ENCODE assay signal across 21 cellular contexts in genomic region chr9:131557855-131558548, GRCh38. TPM values are rescaled to one million over a fixed set of nuclear protein-coding genes. Genes with fewer than 3 reads are reported as not detected.
DNase-seq lines count a peak whose midpoint lies in the region; ATAC-seq, FAIRE-seq and TF ChIP-seq lines count a peak whose summit lies in the region.
"Had no signal": no experiment of that assay in that cellular context is flagged by ENCODE, and none has a peak within 500 bp of the region (broad histone marks: within the 10 kb centered on the region; RNA-seq: fewer than 3 reads in every experiment).

No MANE protein-coding gene starts in this region.

- no peak overlapping the region for H3K18ac ChIP-seq in H1 (ENCODE audit: extremely low read depth, low read length)
- peak overlapping the region; percentile 38 for H3K18ac ChIP-seq in neuronal stem cell (ENCODE audit: low read length)

- FAIRE-seq in H1 (lab: Jason Lieb, UNC) (no peak), HepG2 (lab: Jason Lieb, UNC) (no peak), pancreas (lab: Jason Lieb, UNC) (no peak)
- FAIRE-seq: D721Med, GM12892 had no signal

- no peaks in the 10 kb centered on the region for H3K9me2 ChIP-seq in GM23248 (ENCODE audit: insufficient read depth)

- H3K36me3 Mint-ChIP-seq in immature natural killer cell, result peaks cover 0 to 4% (median 0%) of the 10 kb centered on the region in 3 donors
- H3K36me3 Mint-ChIP-seq: CD14-positive monocyte; CD8-positive, alpha-beta T cell had no signal

- 92% methylated on average over 24 of the region's 25 CpGs; no CpG with 5 or more reads in 1 of the 2 experiments for WGBS in H1 (ENCODE audit: extremely low coverage in 1 of 2, insufficient coverage in 1 of 2, insufficient read length in 1 of 2, insufficient replicate concordance in 2 of 2, low coverage in 1 of 2, low lambda C conversion rate in 2 of 2, missing lambda C conversion rate in 1 of 2), 2 experiments
- WGBS in HepG2 (ENCODE audit: low lambda C conversion rate), result no CpG with 5 or more reads among the region's 25 CpGs
- no CpG with 5 or more reads among the region's 25 CpGs for WGBS in neuronal stem cell (ENCODE audit: extremely low coverage in 2 of 2, insufficient read length in 2 of 2, insufficient replicate concordance in 1 of 2), 2 donors
- 90 to 91% methylated on average over 23 to 25 of the region's 25 CpGs for WGBS in GM23248 (ENCODE audit: low coverage in 1 of 2, low lambda C conversion rate in 2 of 2, missing lambda C conversion rate in 2 of 2), 2 experiments
- 96 to 97% methylated on average over 25 of the region's 25 CpGs for whole genome bisulfite sequencing in pancreas, 2 donors

- H3K4me2 ChIP-seq in H1 (ENCODE audit: insufficient read depth in 1 of 2, low read depth in 2 of 2, low read length in 2 of 2) (no peak overlapping the region), HepG2 (ENCODE audit: low read depth, low read length) (no peak overlapping the region), neuronal stem cell (ENCODE audit: insufficient read depth, low read length, poor library complexity, severe bottlenecking) (no peak overlapping the region), GM23248 (ENCODE audit: unreplicated experiment) (no peak overlapping the region)

- H3K27me3 ChIP-seq in H1 (replicated peaks in 1 of 4; ENCODE audit: control insufficient read depth in 3 of 4, extremely low read depth in 1 of 4, insufficient read depth in 3 of 4, low read length in 3 of 4) (peaks cover 13 to 33% (median 28%) of the 10 kb centered on the region in 4 experiments), HepG2 (ENCODE audit: control insufficient read depth in 1 of 2, insufficient read depth in 2 of 2, low read length in 2 of 2) (peaks cover 2 to 30% of the 10 kb centered on the region in 2 experiments; a peak in 3 of 5 replicates), neuronal stem cell (ENCODE audit: control insufficient read depth in 3 of 3, insufficient read depth in 3 of 3, low read depth in 1 of 3, low read length in 3 of 3) (peaks cover 3 to 30% (median 28%) of the 10 kb centered on the region in 3 experiments), GM23248 (replicated peaks; ENCODE audit: insufficient read depth) (0 out of 2 replicates have a peak, but pooled peaks cover 6% of the 10 kb centered on the region), pancreas (no peaks in the 10 kb centered on the region)

- H3K23ac ChIP-seq in H1 (ENCODE audit: insufficient read length) (no peak overlapping the region), neuronal stem cell (ENCODE audit: low read depth, low read length, poor library complexity) (peak overlapping the region; percentile 31)

- ATAC-seq in HepG2, result peak; percentile 70
- no peak for ATAC-seq in pancreas
- ATAC-seq: CD8-positive, alpha-beta T cell had no signal

- TF ChIP-seq CTCF in H1 (IDR thresholded peaks at IDR 0.05; ENCODE audit: control extremely low read depth in 1 of 3, insufficient read depth in 1 of 3, low read depth in 1 of 3, low read length in 3 of 3), result peak; percentile 25 to 39 (median 39)
- peak; percentile 55 for TF ChIP-seq CTCF in HepG2 (CRISPR knock-in tag; IDR thresholded peaks at IDR 0.05)
- TF ChIP-seq CTCF in pancreas (IDR thresholded peaks at IDR 0.05), result no peak

- no peak overlapping the region; the same call in 1 of the 2 replicates for H4K8ac ChIP-seq in H1 (ENCODE audit: extremely low read depth, insufficient read depth, low read length)
- no peak overlapping the region for H4K8ac ChIP-seq in neuronal stem cell (ENCODE audit: low read depth, low read length)

- H2AFZ ChIP-seq in H1 (ENCODE audit: low read length) (no peak overlapping the region), HepG2 (ENCODE audit: low read length) (no peak overlapping the region), neuronal stem cell (ENCODE audit: low read length) (no peak overlapping the region), GM23248 (no peak overlapping the region)

- no peak overlapping the region for H4K5ac ChIP-seq in H1 (ENCODE audit: insufficient read length, low read depth, low read length)

- TF ChIP-seq RAD21 in H1 (IDR thresholded peaks at IDR 0.05 in 1 of 2, conservative IDR thresholded peaks at IDR 0.05 in 1 of 2; ENCODE audit: low read depth in 2 of 2, low read length in 2 of 2) (peak; percentile 27 to 49; a peak in 2 of 4 replicates), HepG2 (CRISPR knock-in tag; IDR thresholded peaks at IDR 0.05) (no peak)

- intact Hi-C loops in HepG2 (cut with micrococcal nuclease; ENCODE audit: unreplicated experiment), result no loop called here
- intact Hi-C loops in pancreas (cut with DNase I), result no loop called here

- POLR2A ChIA-PET in H1 (lab: Charles Lee; ENCODE audit: partially characterized antibody) (interaction anchor here (0.9 kb wide), 1 partner anchor 197 kb away, joined by 3 read pairs; no protein-coding TSS in a partner anchor), HepG2 (lab: Yijun Ruan, JAX) (no interaction called here)

- H3K4me3 ChIP-seq in H1 (ENCODE audit: extremely low read depth in 1 of 4, insufficient read depth in 2 of 4, low read depth in 3 of 4, low read length in 4 of 4), result no peak overlapping the region
- H3K4me3 ChIP-seq in HepG2 (replicated peaks in 1 of 3; ENCODE audit: insufficient read depth in 1 of 3, low read depth in 2 of 3, low read length in 3 of 3), result no peak overlapping the region
- no peak overlapping the region for H3K4me3 ChIP-seq in neuronal stem cell (ENCODE audit: low read length in 2 of 2)
- no peak overlapping the region for H3K4me3 ChIP-seq in GM23248
- H3K4me3 ChIP-seq in pancreas, result no peak overlapping the region

- H3K36me3 ChIP-seq in H1 (ENCODE audit: control insufficient read depth in 2 of 4, insufficient read depth in 4 of 4, low read length in 3 of 4) (no peaks in the 10 kb centered on the region), HepG2 (replicated peaks in 1 of 2; ENCODE audit: control insufficient read depth in 1 of 2, insufficient read depth in 2 of 2, low read length in 2 of 2) (no peaks in the 10 kb centered on the region), neuronal stem cell (replicated peaks in 1 of 2; ENCODE audit: control insufficient read depth in 2 of 2, insufficient read depth in 2 of 2, low read length in 2 of 2) (no peaks in the 10 kb centered on the region), GM23248 (ENCODE audit: low read depth) (no peaks in the 10 kb centered on the region), pancreas (no peaks in the 10 kb centered on the region)

- H3K4me1 ChIP-seq in H1 (replicated peaks in 1 of 4; ENCODE audit: control insufficient read depth in 3 of 4, insufficient read depth in 4 of 4, low read length in 3 of 4), result no peaks in the 10 kb centered on the region; a peak in 2 of 7 replicates
- H3K4me1 ChIP-seq in HepG2 (ENCODE audit: insufficient read depth, low read length), result peaks cover 5% of the 10 kb centered on the region; the same call in 1 of the 2 replicates
- peaks cover 0 to 4% of the 10 kb centered on the region in 2 donors for H3K4me1 ChIP-seq in neuronal stem cell (ENCODE audit: control insufficient read depth in 2 of 2, insufficient read depth in 1 of 2, low read depth in 1 of 2, low read length in 2 of 2)
- H3K4me1 ChIP-seq in GM23248 (ENCODE audit: insufficient read depth), result no peaks in the 10 kb centered on the region
- no peaks in the 10 kb centered on the region for H3K4me1 ChIP-seq in pancreas

- no TSS peak for BruUV-seq in HepG2 (replicated peaks; lab: Mats Ljungman, UMichigan)

- CTCF ChIA-PET in H1 (lab: Charles Lee; ENCODE audit: partially characterized antibody) (interaction anchor here (0.7 to 1.6 kb wide), 5 partner anchors 13 to 159 kb away, joined by 3 to 4 read pairs (median 3); no protein-coding TSS in a partner anchor), HepG2 (lab: Yijun Ruan, JAX; ENCODE audit: low intra/inter-chr PET ratio, low total read pairs) (no interaction called here)

- in situ Hi-C loops in HepG2 (cut with HindIII; ENCODE audit: extremely low pct_ligation_motif_present, low pct_unique_long_range_greater_than_20kb) (no loop called here), GM23248 (cut with MboI) (no loop called here)

- H3K56ac ChIP-seq in H1 (replicated peaks; ENCODE audit: insufficient read length, low read depth, low read length), result no peak overlapping the region

- no peak overlapping the region for H3K4me3 Mint-ChIP-seq in immature natural killer cell
- H3K4me3 Mint-ChIP-seq: CD14-positive monocyte; CD8-positive, alpha-beta T cell had no signal

- H3K9me3 ChIP-seq in H1 (ENCODE audit: insufficient read depth in 2 of 2, low read depth in 1 of 2, low read length in 1 of 2) (peaks cover 11 to 12% of the 10 kb centered on the region in 2 experiments), HepG2 (ENCODE audit: low read length) (no peaks in the 10 kb centered on the region), neuronal stem cell (replicated peaks in 1 of 2; ENCODE audit: control insufficient read depth in 2 of 2, insufficient read depth in 1 of 2, low read depth in 1 of 2, low read length in 2 of 2) (peaks cover 9 to 10% of the 10 kb centered on the region in 2 donors), GM23248 (ENCODE audit: low read depth) (no peaks in the 10 kb centered on the region), pancreas (no peaks in the 10 kb centered on the region)

- no peak overlapping the region for H2BK120ac ChIP-seq in H1 (replicated peaks; ENCODE audit: low read depth, low read length)
- H2BK120ac ChIP-seq in neuronal stem cell (ENCODE audit: low read depth, low read length), result no peak overlapping the region

- no peaks in the 10 kb centered on the region for H3K79me2 ChIP-seq in H1 (ENCODE audit: control insufficient read depth in 1 of 2, insufficient read depth in 2 of 2, low read length in 2 of 2)
- H3K79me2 ChIP-seq in HepG2 (ENCODE audit: insufficient read depth, low read length), result no peaks in the 10 kb centered on the region
- H3K79me2 ChIP-seq in GM23248 (ENCODE audit: insufficient read depth), result no peaks in the 10 kb centered on the region

- H2BK12ac ChIP-seq in H1 (ENCODE audit: low read depth, low read length), result no peak overlapping the region
- no peak overlapping the region for H2BK12ac ChIP-seq in neuronal stem cell (ENCODE audit: low read length)

- TF ChIP-seq EP300 in H1 (IDR thresholded peaks at IDR 0.05; ENCODE audit: borderline replicate concordance in 1 of 2, low read depth in 2 of 2, low read length in 2 of 2) (no peak), HepG2 (IDR thresholded peaks at IDR 0.05; ENCODE audit: low read depth in 2 of 2, low read length in 2 of 2) (no peak), HepG2 (CRISPR knock-in tag; IDR thresholded peaks at IDR 0.05; ENCODE audit: borderline replicate concordance) (no peak)

- no peak overlapping the region for H2BK15ac ChIP-seq in H1 (ENCODE audit: low read length)
- no peak overlapping the region for H2BK15ac ChIP-seq in neuronal stem cell (ENCODE audit: low read length)

- no peak overlapping the region for H3K27ac Mint-ChIP-seq in immature natural killer cell
- H3K27ac Mint-ChIP-seq: CD14-positive monocyte; CD8-positive, alpha-beta T cell had no signal

- peaks cover 11% of the 10 kb centered on the region; the same call in 1 of the 2 replicates for H3K23me2 ChIP-seq in H1 (ENCODE audit: low read depth, low read length)

- H3K27me3 Mint-ChIP-seq in immature natural killer cell (ENCODE audit: low read depth in 3 of 3), result peaks cover 8 to 21% (median 19%) of the 10 kb centered on the region in 3 donors

- DNase-seq in ELF-1 (ENCODE audit: low read depth, low spot score) (peak; percentile 37), H1 (ENCODE audit: low read depth in 1 of 2, low spot score in 2 of 2) (no peak), HepG2 (ENCODE audit: low spot score) (no peak), neuronal stem cell (ENCODE audit: low spot score) (no peak), immature natural killer cell (no peak), GM23248 (no peak), pancreas (no peak)
- DNase-seq: CD8-positive, alpha-beta T cell; COR-L47; DMS153; DMS79 treated with DMSO at 0.1 percent for 48 hours; EL; GDM1 had no signal

- H3K9me3 Mint-ChIP-seq in immature natural killer cell, result peaks cover 0 to 5% (median 0%) of the 10 kb centered on the region in 6 donors
- H3K9me3 Mint-ChIP-seq: CD8-positive, alpha-beta T cell had no signal

- H3F3A ChIP-seq in GM23248 (ENCODE audit: insufficient read depth), result no peaks in the 10 kb centered on the region

- TF ChIP-seq POLR2A in H1 (IDR thresholded peaks at IDR 0.05; ENCODE audit: control extremely low read depth in 1 of 2, low read depth in 2 of 2, low read length in 2 of 2), result no peak
- TF ChIP-seq POLR2A in HepG2 (IDR thresholded peaks at IDR 0.05; ENCODE audit: insufficient read depth in 1 of 2, low read depth in 2 of 2, low read length in 2 of 2), result no peak

- H3K79me1 ChIP-seq in H1 (ENCODE audit: low read depth, low read length) (no peaks in the 10 kb centered on the region), neuronal stem cell (ENCODE audit: low read depth, low read length) (no peaks in the 10 kb centered on the region)

- peaks cover 0 to 2% of the 10 kb centered on the region in 2 experiments for H4K20me1 ChIP-seq in H1 (replicated peaks in 1 of 2; ENCODE audit: control insufficient read depth in 1 of 2, insufficient read depth in 2 of 2, low read length in 2 of 2)
- no peaks in the 10 kb centered on the region for H4K20me1 ChIP-seq in HepG2 (ENCODE audit: insufficient read depth, low read length)
- no peaks in the 10 kb centered on the region for H4K20me1 ChIP-seq in GM23248 (ENCODE audit: insufficient read depth)

- H2BK20ac ChIP-seq in H1 (ENCODE audit: low read length), result no peak overlapping the region

- H3K9ac ChIP-seq in H1 (replicated peaks in 1 of 4; ENCODE audit: extremely low read depth in 1 of 4, low read depth in 3 of 4, low read length in 3 of 4), result no peak overlapping the region
- no peak overlapping the region for H3K9ac ChIP-seq in HepG2 (ENCODE audit: insufficient read depth, low read depth, low read length)
- H3K9ac ChIP-seq in neuronal stem cell (ENCODE audit: low read depth, low read length, poor library complexity), result no peak overlapping the region
- H3K9ac ChIP-seq in GM23248, result no peak overlapping the region

- H4K91ac ChIP-seq in H1 (replicated peaks; ENCODE audit: insufficient read length, low read length) (no peak overlapping the region), neuronal stem cell (ENCODE audit: low read depth, low read length, poor library complexity) (no peak overlapping the region)

- peaks cover 0 to 3% of the 10 kb centered on the region in 2 donors for H3K4me1 Mint-ChIP-seq in immature natural killer cell

- no peak overlapping the region for H2AK5ac ChIP-seq in H1 (ENCODE audit: low read depth, low read length)
- H2AK5ac ChIP-seq in neuronal stem cell (ENCODE audit: low read depth, low read length), result peak overlapping the region; percentile 74

- no peak overlapping the region for H3K4ac ChIP-seq in H1 (replicated peaks; ENCODE audit: insufficient read length, low read depth, low read length)
- H3K4ac ChIP-seq in neuronal stem cell (ENCODE audit: low read length), result no peak overlapping the region

- H3K27ac ChIP-seq in H1 (ENCODE audit: low read depth, low read length) (no peak overlapping the region), HepG2 (ENCODE audit: extremely low read length, insufficient read depth, low read length) (no peak overlapping the region), neuronal stem cell (replicated peaks; ENCODE audit: low read length) (no peak overlapping the region), GM23248 (no peak overlapping the region), pancreas (no peak overlapping the region)
- H3K27ac ChIP-seq: 22Rv1 had no signal

- H2BK5ac ChIP-seq in H1 (ENCODE audit: low read depth, low read length), result no peak overlapping the region
- peak overlapping the region; percentile 82 for H2BK5ac ChIP-seq in neuronal stem cell (ENCODE audit: low read length)

- no peak overlapping the region for H3K14ac ChIP-seq in H1 (ENCODE audit: insufficient read length)
- H3K14ac ChIP-seq in neuronal stem cell (ENCODE audit: low read length), result no peak overlapping the region

RNA-seq across cellular contexts. Expression of gene PRRT1B, which starts 12.7 kb away (rescaled TPM):
- total RNA-seq in H1 (2021; fragmentation: NEBNext Ultra II Directional; extraction: Animal tissue kit (Norgen Biotek cat#: 25700)), result 1.1 and 1.2 TPM in 2 replicates
- polyA plus RNA-seq in H1 (2011; rRNA removed) (0.30 and 0.71 TPM in 2 replicates), HepG2 (2011; rRNA removed) (not detected in 2 replicates), immature natural killer cell (not detected), GM23248 (2016; fragmentation: Nextera tagmentation; extraction: Ambion mirVana) (not detected in 2 replicates), pancreas (1 to 10 TPM; 2.5 to 5.0 TPM)
- 0.61 TPM for polyA plus RNA-seq in H1 (2011; cell fraction: cytosol; rRNA removed)
- polyA plus RNA-seq in H1 (2011; cell fraction: nucleus; rRNA removed), result 0.93 TPM
- 0.29 to 0.64 TPM (median 0.51 TPM) in 4 replicates for polyA plus RNA-seq in H1 (2012, experiment 1 of 2)
- polyA plus RNA-seq in H1 (2012, experiment 2 of 2), result 0.35 TPM
- 0.41 TPM for polyA plus RNA-seq in H1 (2013, experiment 1 of 2)
- 0.37 TPM for polyA plus RNA-seq in H1 (2013, experiment 2 of 2)
- polyA minus RNA-seq in H1 (2011; rRNA and poly(A)+ RNA removed), result 0.19 and 0.34 TPM in 2 replicates
- not detected for polyA minus RNA-seq in H1 (2011; cell fraction: cytosol; rRNA and poly(A)+ RNA removed)
- polyA minus RNA-seq in H1 (2011; cell fraction: nucleus; rRNA and poly(A)+ RNA removed), result 1.00 TPM
- total RNA-seq in HepG2 (2016; rRNA removed; fragmentation: Illumina TruSeq; extraction: Trizol) (not detected in 2 replicates), pancreas (1 to 10 TPM; 2.3 to 4.1 (median 3.2) TPM)
- not detected in 2 replicates for total RNA-seq in HepG2 (2016; cell fraction: cytosol; rRNA removed; fragmentation: Illumina TruSeq; extraction: Trizol; ENCODE audit: low read depth)
- not detected in 2 replicates for total RNA-seq in HepG2 (2016; cell fraction: insoluble cytoplasmic fraction; rRNA removed; fragmentation: Illumina TruSeq; extraction: Trizol)
- total RNA-seq in HepG2 (2016; cell fraction: membrane; rRNA removed; fragmentation: Illumina TruSeq; extraction: Trizol), result not detected in 2 replicates
- not detected in 2 replicates for total RNA-seq in HepG2 (2016; cell fraction: nucleus; rRNA removed; fragmentation: Illumina TruSeq; extraction: Trizol)
- polyA plus RNA-seq in HepG2 (2011; cell fraction: cytosol; rRNA removed), result not detected in 2 replicates
- polyA plus RNA-seq in HepG2 (2011; cell fraction: nucleus; rRNA removed), result not detected in 2 replicates
- not detected in 2 replicates for polyA plus RNA-seq in HepG2 (2012)
- polyA plus RNA-seq in HepG2 (2016; cell fraction: cytosol; fragmentation: Illumina TruSeq; extraction: Trizol; ENCODE audit: low read depth), result not detected in 2 replicates
- not detected in 2 replicates for polyA plus RNA-seq in HepG2 (2016; cell fraction: insoluble cytoplasmic fraction; fragmentation: Illumina TruSeq; extraction: Trizol; ENCODE audit: low read depth)
- not detected in 2 replicates for polyA plus RNA-seq in HepG2 (2016; cell fraction: membrane; fragmentation: Illumina TruSeq; extraction: Trizol; ENCODE audit: low read depth)
- not detected in 2 replicates for polyA plus RNA-seq in HepG2 (2016; cell fraction: nucleus; fragmentation: Illumina TruSeq; extraction: Trizol; ENCODE audit: insufficient read depth, low read depth)
- not detected in 2 replicates for polyA minus RNA-seq in HepG2 (2011; rRNA and poly(A)+ RNA removed; ENCODE audit: low replicate concordance)
- not detected in 2 replicates for polyA minus RNA-seq in HepG2 (2011; cell fraction: cytosol; rRNA and poly(A)+ RNA removed)
- not detected in 2 replicates for polyA minus RNA-seq in HepG2 (2011; cell fraction: nucleus; rRNA and poly(A)+ RNA removed)
- polyA plus RNA-seq in neuronal stem cell (2013, experiment 1 of 2), result not detected
- not detected for polyA plus RNA-seq in neuronal stem cell (2013, experiment 2 of 2)
- not detected in 2 replicates for total RNA-seq in GM23248 (2014; rRNA removed; shearing (Covaris generic))
- total RNA-seq: A673; CD8-positive, alpha-beta T cell; H4 had no signal
- polyA plus RNA-seq: BJ, CD14-positive monocyte, IgD-negative memory B cell had no signal

RNA-seq across cellular contexts. Expression of gene UCK1, which starts 26.9 kb away (rescaled TPM):
- total RNA-seq in H1 (2021; fragmentation: NEBNext Ultra II Directional; extraction: Animal tissue kit (Norgen Biotek cat#: 25700)), result 35.1 and 36.2 TPM in 2 replicates
- polyA plus RNA-seq in H1 (2011; rRNA removed), result 42.0 and 47.0 TPM in 2 replicates
- polyA plus RNA-seq in H1 (2011; cell fraction: cytosol; rRNA removed), result 43.9 TPM
- polyA plus RNA-seq in H1 (2011; cell fraction: nucleus; rRNA removed), result 55.2 TPM
- 27.7 to 42.8 TPM (median 39.0 TPM) in 4 replicates for polyA plus RNA-seq in H1 (2012, experiment 1 of 2)
- 37.9 TPM for polyA plus RNA-seq in H1 (2012, experiment 2 of 2)
- polyA plus RNA-seq in H1 (2013, experiment 1 of 2), result 18.6 TPM
- 19.0 TPM for polyA plus RNA-seq in H1 (2013, experiment 2 of 2)
- 26.7 and 27.2 TPM in 2 replicates for polyA minus RNA-seq in H1 (2011; rRNA and poly(A)+ RNA removed)
- polyA minus RNA-seq in H1 (2011; cell fraction: cytosol; rRNA and poly(A)+ RNA removed), result 35.4 TPM
- 34.5 TPM for polyA minus RNA-seq in H1 (2011; cell fraction: nucleus; rRNA and poly(A)+ RNA removed)
- total RNA-seq in HepG2 (2016; rRNA removed; fragmentation: Illumina TruSeq; extraction: Trizol), result 24.1 and 25.3 TPM in 2 replicates
- 15.3 and 19.7 TPM in 2 replicates for total RNA-seq in HepG2 (2016; cell fraction: cytosol; rRNA removed; fragmentation: Illumina TruSeq; extraction: Trizol; ENCODE audit: low read depth)
- 23.3 and 24.1 TPM in 2 replicates for total RNA-seq in HepG2 (2016; cell fraction: insoluble cytoplasmic fraction; rRNA removed; fragmentation: Illumina TruSeq; extraction: Trizol)
- 33.2 and 36.4 TPM in 2 replicates for total RNA-seq in HepG2 (2016; cell fraction: membrane; rRNA removed; fragmentation: Illumina TruSeq; extraction: Trizol)
- total RNA-seq in HepG2 (2016; cell fraction: nucleus; rRNA removed; fragmentation: Illumina TruSeq; extraction: Trizol), result 15.4 and 16.5 TPM in 2 replicates
- polyA plus RNA-seq in HepG2 (2011; rRNA removed), result 11.0 and 15.3 TPM in 2 replicates
- 14.5 and 15.9 TPM in 2 replicates for polyA plus RNA-seq in HepG2 (2011; cell fraction: cytosol; rRNA removed)
- polyA plus RNA-seq in HepG2 (2011; cell fraction: nucleus; rRNA removed), result 23.4 and 24.9 TPM in 2 replicates
- polyA plus RNA-seq in HepG2 (2012), result 12.9 and 14.6 TPM in 2 replicates
- polyA plus RNA-seq in HepG2 (2016; cell fraction: cytosol; fragmentation: Illumina TruSeq; extraction: Trizol; ENCODE audit: low read depth), result 19.2 and 25.0 TPM in 2 replicates
- polyA plus RNA-seq in HepG2 (2016; cell fraction: insoluble cytoplasmic fraction; fragmentation: Illumina TruSeq; extraction: Trizol; ENCODE audit: low read depth), result 27.5 and 27.7 TPM in 2 replicates
- polyA plus RNA-seq in HepG2 (2016; cell fraction: membrane; fragmentation: Illumina TruSeq; extraction: Trizol; ENCODE audit: low read depth), result 32.5 and 35.5 TPM in 2 replicates
- 32.5 and 35.4 TPM in 2 replicates for polyA plus RNA-seq in HepG2 (2016; cell fraction: nucleus; fragmentation: Illumina TruSeq; extraction: Trizol; ENCODE audit: insufficient read depth, low read depth)
- 11.4 and 48.7 TPM in 2 replicates for polyA minus RNA-seq in HepG2 (2011; rRNA and poly(A)+ RNA removed; ENCODE audit: low replicate concordance)
- polyA minus RNA-seq in HepG2 (2011; cell fraction: cytosol; rRNA and poly(A)+ RNA removed), result 6.5 and 6.8 TPM in 2 replicates
- 8.3 and 8.5 TPM in 2 replicates for polyA minus RNA-seq in HepG2 (2011; cell fraction: nucleus; rRNA and poly(A)+ RNA removed)
- polyA plus RNA-seq in neuronal stem cell (2013, experiment 1 of 2), result 24.3 TPM
- 26.2 TPM for polyA plus RNA-seq in neuronal stem cell (2013, experiment 2 of 2)
- 10 to 100 TPM; 27.3 to 34.7 (median 33.7) TPM for polyA plus RNA-seq in immature natural killer cell
- total RNA-seq in GM23248 (2014; rRNA removed; shearing (Covaris generic)), result 22.0 and 31.3 TPM in 2 replicates
- 22.6 and 24.7 TPM in 2 replicates for polyA plus RNA-seq in GM23248 (2016; fragmentation: Nextera tagmentation; extraction: Ambion mirVana)
- total RNA-seq in pancreas, result 10 to 100 TPM; 11.2 to 18.7 (median 17.7) TPM
- 10 to 100 TPM; 24.6 to 31.2 TPM for polyA plus RNA-seq in pancreas

RNA-seq across cellular contexts. Expression of gene POMT1, which starts 55.3 kb away (rescaled TPM):
- total RNA-seq in H1 (2021; fragmentation: NEBNext Ultra II Directional; extraction: Animal tissue kit (Norgen Biotek cat#: 25700)), result 22.3 and 25.7 TPM in 2 replicates
- 33.2 and 41.8 TPM in 2 replicates for polyA plus RNA-seq in H1 (2011; rRNA removed)
- polyA plus RNA-seq in H1 (2011; cell fraction: cytosol; rRNA removed), result 26.4 TPM
- 139 TPM for polyA plus RNA-seq in H1 (2011; cell fraction: nucleus; rRNA removed)
- polyA plus RNA-seq in H1 (2012, experiment 1 of 2), result 25.0 to 35.0 TPM (median 30.7 TPM) in 4 replicates
- polyA plus RNA-seq in H1 (2012, experiment 2 of 2), result 16.7 TPM
- 19.9 TPM for polyA plus RNA-seq in H1 (2013, experiment 1 of 2)
- 17.4 TPM for polyA plus RNA-seq in H1 (2013, experiment 2 of 2)
- polyA minus RNA-seq in H1 (2011; rRNA and poly(A)+ RNA removed), result 25.0 and 29.3 TPM in 2 replicates
- polyA minus RNA-seq in H1 (2011; cell fraction: cytosol; rRNA and poly(A)+ RNA removed), result 11.9 TPM
- polyA minus RNA-seq in H1 (2011; cell fraction: nucleus; rRNA and poly(A)+ RNA removed), result 21.2 TPM
- 6.3 and 21.6 TPM in 2 replicates for total RNA-seq in HepG2 (2016; rRNA removed; fragmentation: Illumina TruSeq; extraction: Trizol)
- total RNA-seq in HepG2 (2016; cell fraction: cytosol; rRNA removed; fragmentation: Illumina TruSeq; extraction: Trizol; ENCODE audit: low read depth), result 5.0 and 6.5 TPM in 2 replicates
- 5.8 and 22.8 TPM in 2 replicates for total RNA-seq in HepG2 (2016; cell fraction: insoluble cytoplasmic fraction; rRNA removed; fragmentation: Illumina TruSeq; extraction: Trizol)
- total RNA-seq in HepG2 (2016; cell fraction: membrane; rRNA removed; fragmentation: Illumina TruSeq; extraction: Trizol), result 5.6 and 5.9 TPM in 2 replicates
- total RNA-seq in HepG2 (2016; cell fraction: nucleus; rRNA removed; fragmentation: Illumina TruSeq; extraction: Trizol), result 28.2 and 33.1 TPM in 2 replicates
- polyA plus RNA-seq in HepG2 (2011; rRNA removed), result 22.7 and 27.1 TPM in 2 replicates
- polyA plus RNA-seq in HepG2 (2011; cell fraction: cytosol; rRNA removed), result 9.8 and 11.4 TPM in 2 replicates
- polyA plus RNA-seq in HepG2 (2011; cell fraction: nucleus; rRNA removed), result 211 and 287 TPM in 2 replicates
- 17.9 and 24.4 TPM in 2 replicates for polyA plus RNA-seq in HepG2 (2012)
- 1.9 and 2.4 TPM in 2 replicates for polyA plus RNA-seq in HepG2 (2016; cell fraction: cytosol; fragmentation: Illumina TruSeq; extraction: Trizol; ENCODE audit: low read depth)
- 5.5 and 6.3 TPM in 2 replicates for polyA plus RNA-seq in HepG2 (2016; cell fraction: insoluble cytoplasmic fraction; fragmentation: Illumina TruSeq; extraction: Trizol; ENCODE audit: low read depth)
- polyA plus RNA-seq in HepG2 (2016; cell fraction: membrane; fragmentation: Illumina TruSeq; extraction: Trizol; ENCODE audit: low read depth), result 2.9 and 3.8 TPM in 2 replicates
- 70.0 and 76.8 TPM in 2 replicates for polyA plus RNA-seq in HepG2 (2016; cell fraction: nucleus; fragmentation: Illumina TruSeq; extraction: Trizol; ENCODE audit: insufficient read depth, low read depth)
- polyA minus RNA-seq in HepG2 (2011; rRNA and poly(A)+ RNA removed; ENCODE audit: low replicate concordance), result 18.6 and 32.0 TPM in 2 replicates
- 4.6 and 4.7 TPM in 2 replicates for polyA minus RNA-seq in HepG2 (2011; cell fraction: cytosol; rRNA and poly(A)+ RNA removed)
- 15.3 and 23.9 TPM in 2 replicates for polyA minus RNA-seq in HepG2 (2011; cell fraction: nucleus; rRNA and poly(A)+ RNA removed)
- 25.6 TPM for polyA plus RNA-seq in neuronal stem cell (2013, experiment 1 of 2)
- 24.1 TPM for polyA plus RNA-seq in neuronal stem cell (2013, experiment 2 of 2)
- polyA plus RNA-seq in immature natural killer cell, result 10 to 100 TPM in 1 of 3 donors, 1 to 10 TPM in 2; 4.8 to 10.4 (median 8.0) TPM
- total RNA-seq in GM23248 (2014; rRNA removed; shearing (Covaris generic)), result 32.9 and 46.0 TPM in 2 replicates
- polyA plus RNA-seq in GM23248 (2016; fragmentation: Nextera tagmentation; extraction: Ambion mirVana), result 28.4 and 29.4 TPM in 2 replicates
- total RNA-seq in pancreas, result 10 to 100 TPM; 11.3 to 19.7 (median 16.2) TPM
- 10 to 100 TPM; 47.9 to 66.5 TPM for polyA plus RNA-seq in pancreas

Comparison
In these comparisons a context has a peak if more than half of its experiments do, and no peak if none do; other contexts are left out.
1. CTCF ChIP-seq: peak in H1 (3 of 3) and HepG2 (single experiment); none in pancreas (0 of 4).